ENCODE assay signal across 27 cellular contexts in the genomic region with DNA sequence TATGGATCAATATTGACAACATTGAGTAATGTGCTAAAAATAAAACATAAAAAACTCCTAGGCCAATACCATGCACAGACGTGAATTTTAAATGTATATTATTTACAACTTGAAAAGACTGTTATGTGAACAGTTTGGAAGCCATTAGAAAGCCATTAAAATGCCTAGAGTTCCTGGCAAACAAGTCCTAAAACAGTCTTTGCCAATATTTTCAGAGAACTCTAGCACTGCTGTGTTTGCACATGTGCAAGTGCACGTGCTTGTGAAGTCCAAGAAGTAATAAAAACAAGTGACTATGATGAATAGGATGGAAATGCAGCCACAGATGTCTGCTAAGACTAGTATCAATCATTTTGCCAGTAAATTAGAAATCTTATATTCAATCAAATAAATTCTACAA.
"Had no signal": no experiment of that assay in that cellular context is flagged by ENCODE, and none has a peak within 500 bp of the region (broad histone marks: within the 10 kb centered on the region; RNA-seq: fewer than 3 reads in every experiment).

No MANE protein-coding gene starts in this region.

- FAIRE-seq: bronchial epithelial cell, frontal cortex had no signal

- H3K9me3 Mint-ChIP-seq: activated CD4-positive, alpha-beta memory T cell treated with anti-CD3 and anti-CD28 coated beads for 36 hours; activated CD4-positive, alpha-beta T cell treated with anti-CD3 and anti-CD28 coated beads, Interleukin-2, amount 10 ng/mL, durations not matched to agents 24 days and 14 days; dendritic cell treated with granulocyte-macrophage colony-stimulating factor and Interleukin-4, amounts not matched to agents 40 ng/mL and 50 ng/mL, for 4 days; endodermal cell had no signal

- H3K36me3 ChIP-seq: ascending aorta, brain microvascular endothelial cell had no signal

- H3K36me3 Mint-ChIP-seq: activated CD4-positive, alpha-beta memory T cell treated with anti-CD3 and anti-CD28 coated beads for 36 hours; activated CD8-positive, alpha-beta memory T cell treated with anti-CD3 and anti-CD28 coated beads, Interleukin-2, amount 10 ng/mL, durations not matched to agents 7 days and 5 days; activated naive CD4-positive, alpha-beta T cell treated with anti-CD3 and anti-CD28 coated beads, Interleukin-2, amount 10 ng/mL, durations not matched to agents 7 days and 5 days; activated naive CD4-positive, alpha-beta T cell treated with anti-CD3 and anti-CD28 coated beads, Interleukin-2, amount 50 U/mL, for 72 hours; activated naive CD8-positive, alpha-beta T cell treated with anti-CD3 and anti-CD28 coated beads, Interleukin-2, amount 10 ng/mL, durations not matched to agents 7 days and 5 days had no signal

- H3K4me3 ChIP-seq: ascending aorta, coronary artery, dorsolateral prefrontal cortex had no signal

- H3K4me3 Mint-ChIP-seq: activated CD4-positive, alpha-beta memory T cell treated with anti-CD3 and anti-CD28 coated beads for 36 hours; activated CD4-positive, alpha-beta T cell treated with anti-CD3 and anti-CD28 coated beads for 36 hours; activated CD4-positive, alpha-beta T cell treated with anti-CD3 and anti-CD28 coated beads, Interleukin-2, amount 10 ng/mL, durations not matched to agents 24 days and 14 days; activated CD8-positive, alpha-beta memory T cell treated with anti-CD3 and anti-CD28 coated beads, Interleukin-2, amount 10 ng/mL, durations not matched to agents 7 days and 5 days; activated CD8-positive, alpha-beta T cell treated with anti-CD3 and anti-CD28 coated beads, Interleukin-2, amount 10 ng/mL, durations not matched to agents 7 days and 5 days; activated naive CD4-positive, alpha-beta T cell treated with anti-CD3 and anti-CD28 coated beads, Interleukin-2, amount 10 ng/mL, durations not matched to agents 7 days and 5 days; activated naive CD8-positive, alpha-beta T cell treated with anti-CD3 and anti-CD28 coated beads, Interleukin-2, amount 10 ng/mL, durations not matched to agents 7 days and 5 days; central memory CD8-positive, alpha-beta T cell; dendritic cell treated with granulocyte-macrophage colony-stimulating factor and Interleukin-4, amounts not matched to agents 40 ng/mL and 50 ng/mL, for 4 days; endodermal cell had no signal

- H3K4me1 Mint-ChIP-seq: activated CD4-positive, alpha-beta T cell treated with anti-CD3 and anti-CD28 coated beads for 36 hours; activated CD4-positive, alpha-beta T cell treated with anti-CD3 and anti-CD28 coated beads, Interleukin-2, amount 10 ng/mL, durations not matched to agents 24 days and 14 days; activated CD8-positive, alpha-beta memory T cell treated with anti-CD3 and anti-CD28 coated beads, Interleukin-2, amount 10 ng/mL, durations not matched to agents 7 days and 5 days; activated naive CD4-positive, alpha-beta T cell treated with anti-CD3 and anti-CD28 coated beads, Interleukin-2, amount 10 ng/mL, durations not matched to agents 7 days and 5 days; activated naive CD8-positive, alpha-beta T cell treated with anti-CD3 and anti-CD28 coated beads, Interleukin-2, amount 10 ng/mL, durations not matched to agents 7 days and 5 days; central memory CD8-positive, alpha-beta T cell; endodermal cell had no signal

- H3K4me1 ChIP-seq: ascending aorta had no signal

- DNase-seq: activated CD4-positive, alpha-beta memory T cell treated with anti-CD3 and anti-CD28 coated beads for 36 hours; activated CD4-positive, alpha-beta T cell treated with anti-CD3 and anti-CD28 coated beads for 36 hours; activated CD4-positive, alpha-beta T cell treated with anti-CD3 and anti-CD28 coated beads, Interleukin-2, amount 10 ng/mL, durations not matched to agents 24 days and 14 days; activated CD4-positive, CD25-positive, alpha-beta regulatory T cell; activated CD4-positive, CD25-positive, alpha-beta regulatory T cell treated with anti-CD3 and anti-CD28 coated beads, Interleukin-2, amount 50 U/mL, for 72 hours; activated CD8-positive, alpha-beta memory T cell treated with anti-CD3 and anti-CD28 coated beads, Interleukin-2, amount 10 ng/mL, durations not matched to agents 7 days and 5 days; activated CD8-positive, alpha-beta memory T cell treated with anti-CD3 and anti-CD28 coated beads, Interleukin-2, amount 50 U/mL, for 4 hours; activated CD8-positive, alpha-beta T cell treated with anti-CD3 and anti-CD28 coated beads, Interleukin-2, amount 10 ng/mL, durations not matched to agents 7 days and 5 days; activated gamma-delta T cell; activated naive CD4-positive, alpha-beta T cell; activated naive CD4-positive, alpha-beta T cell treated with anti-CD3 and anti-CD28 coated beads, Interleukin-2, amount 10 ng/mL, durations not matched to agents 7 days and 5 days; activated naive CD8-positive, alpha-beta T cell treated with anti-CD3 and anti-CD28 coated beads, Interleukin-2, amount 10 ng/mL, durations not matched to agents 7 days and 5 days; activated T-cell treated with anti-CD3 and anti-CD28 coated beads, Interleukin-2, amount 50 U/mL, for 1 hour; activated T-cell treated with anti-CD3 and anti-CD28 coated beads, Interleukin-2, amount 50 U/mL, for 48 hours; brain microvascular endothelial cell; dorsolateral prefrontal cortex; effector memory CD4-positive, alpha-beta T cell; endodermal cell; head of caudate nucleus; T-helper 2 cell had no signal

- H3K27ac Mint-ChIP-seq: activated CD4-positive, alpha-beta memory T cell treated with anti-CD3 and anti-CD28 coated beads for 36 hours; activated CD4-positive, alpha-beta T cell treated with anti-CD3 and anti-CD28 coated beads for 36 hours; activated CD4-positive, alpha-beta T cell treated with anti-CD3 and anti-CD28 coated beads, Interleukin-2, amount 10 ng/mL, durations not matched to agents 24 days and 14 days; activated CD8-positive, alpha-beta memory T cell treated with anti-CD3 and anti-CD28 coated beads, Interleukin-2, amount 10 ng/mL, durations not matched to agents 7 days and 5 days; activated CD8-positive, alpha-beta T cell treated with anti-CD3 and anti-CD28 coated beads, Interleukin-2, amount 10 ng/mL, durations not matched to agents 7 days and 5 days; activated naive CD4-positive, alpha-beta T cell treated with anti-CD3 and anti-CD28 coated beads, Interleukin-2, amount 10 ng/mL, durations not matched to agents 7 days and 5 days; activated naive CD4-positive, alpha-beta T cell treated with anti-CD3 and anti-CD28 coated beads, Interleukin-2, amount 50 U/mL, for 72 hours; activated naive CD8-positive, alpha-beta T cell treated with anti-CD3 and anti-CD28 coated beads, Interleukin-2, amount 10 ng/mL, durations not matched to agents 7 days and 5 days; dendritic cell treated with granulocyte-macrophage colony-stimulating factor and Interleukin-4, amounts not matched to agents 40 ng/mL and 50 ng/mL, for 4 days; endodermal cell had no signal

- H3K27me3 Mint-ChIP-seq: activated CD4-positive, alpha-beta memory T cell treated with anti-CD3 and anti-CD28 coated beads for 36 hours; activated CD4-positive, alpha-beta T cell treated with anti-CD3 and anti-CD28 coated beads for 36 hours; activated CD4-positive, alpha-beta T cell treated with anti-CD3 and anti-CD28 coated beads, Interleukin-2, amount 10 ng/mL, durations not matched to agents 24 days and 14 days; activated CD8-positive, alpha-beta memory T cell treated with anti-CD3 and anti-CD28 coated beads, Interleukin-2, amount 10 ng/mL, durations not matched to agents 7 days and 5 days; activated naive CD4-positive, alpha-beta T cell treated with anti-CD3 and anti-CD28 coated beads, Interleukin-2, amount 10 ng/mL, durations not matched to agents 7 days and 5 days; activated naive CD8-positive, alpha-beta T cell treated with anti-CD3 and anti-CD28 coated beads, Interleukin-2, amount 10 ng/mL, durations not matched to agents 7 days and 5 days; central memory CD8-positive, alpha-beta T cell; dendritic cell treated with granulocyte-macrophage colony-stimulating factor and Interleukin-4, amounts not matched to agents 40 ng/mL and 50 ng/mL, for 4 days had no signal

- H3K27ac ChIP-seq: ascending aorta, brain microvascular endothelial cell, coronary artery, dorsolateral prefrontal cortex had no signal

- H3K27me3 ChIP-seq: ascending aorta, brain microvascular endothelial cell had no signal

- H3K9me3 ChIP-seq: ascending aorta had no signal
